ENCODE assay signal across 16 cellular contexts in genomic region chr9:136112541-136112940, GRCh38. TPM values are rescaled to one million over a fixed set of nuclear protein-coding genes. Genes with fewer than 3 reads are reported as not detected.
DNase-seq lines count a peak whose midpoint lies in the region; ATAC-seq, FAIRE-seq and TF ChIP-seq lines count a peak whose summit lies in the region.
"Had no signal": no experiment of that assay in that cellular context is flagged by ENCODE, and none has a peak within 500 bp of the region (broad histone marks: within the 10 kb centered on the region; RNA-seq: fewer than 3 reads in every experiment).

No MANE protein-coding gene starts in this region.

- H3K4me1 Mint-ChIP-seq in activated CD8-positive, alpha-beta memory T cell treated with anti-CD3 and anti-CD28 coated beads, Interleukin-2, amount 10 ng/mL, durations not matched to agents 7 days and 5 days: peaks cover 67% of the 10 kb centered on the region
- peaks cover 36% of the 10 kb centered on the region for H3K4me1 Mint-ChIP-seq in activated T-helper 2 cell treated with anti-CD3 and anti-CD28 coated beads, Interferon-gamma antibody, Interleukin-2, Interleukin-4, amounts not matched to agents 10 μg/mL and 5 μg/mL and 100 μg/mL, durations not matched to agents 14 hours and 24 hours and 36 hours (ENCODE audit: low read depth)
- peaks cover 19 to 75% (median 61%) of the 10 kb centered on the region in 4 donors for H3K4me1 Mint-ChIP-seq in naive thymus-derived CD8-positive, alpha-beta T cell

- FAIRE-seq in GM12891 (lab: Jason Lieb, UNC) (no peak), H54 (lab: Jason Lieb, UNC) (no peak)

- CTCF ChIA-PET in activated CD8-positive, alpha-beta memory T cell treated with anti-CD3 and anti-CD28 coated beads, Interleukin-2, amount 10 ng/mL, durations not matched to agents 7 days and 5 days (lab: Charles Lee): interaction anchor here (2.1 to 4.8 kb wide), 2 partner anchors 17 to 23 kb away, joined by 8 to 27 read pairs; partner anchors contain the start of gene NACC2

- H3K4me3 Mint-ChIP-seq in activated CD8-positive, alpha-beta memory T cell treated with anti-CD3 and anti-CD28 coated beads, Interleukin-2, amount 10 ng/mL, durations not matched to agents 7 days and 5 days: no peak overlapping the region
- H3K4me3 Mint-ChIP-seq in activated T-helper 2 cell treated with anti-CD3 and anti-CD28 coated beads, Interferon-gamma antibody, Interleukin-2, Interleukin-4, amounts not matched to agents 10 μg/mL and 5 μg/mL and 100 μg/mL, durations not matched to agents 14 hours and 24 hours and 36 hours (ENCODE audit: low read depth): no peak overlapping the region
- H3K4me3 Mint-ChIP-seq in naive thymus-derived CD8-positive, alpha-beta T cell: peak overlapping the region in 6 of 10 donors; percentile 15 to 87 (median 61)
- H3K4me3 Mint-ChIP-seq: endodermal cell had no signal

- no peaks in the 10 kb centered on the region for H3K27me3 Mint-ChIP-seq in activated CD8-positive, alpha-beta memory T cell treated with anti-CD3 and anti-CD28 coated beads, Interleukin-2, amount 10 ng/mL, durations not matched to agents 7 days and 5 days
- no peaks in the 10 kb centered on the region for H3K27me3 Mint-ChIP-seq in activated T-helper 2 cell treated with anti-CD3 and anti-CD28 coated beads, Interferon-gamma antibody, Interleukin-2, Interleukin-4, amounts not matched to agents 10 μg/mL and 5 μg/mL and 100 μg/mL, durations not matched to agents 14 hours and 24 hours and 36 hours (ENCODE audit: low read depth)
- H3K27me3 Mint-ChIP-seq in naive thymus-derived CD8-positive, alpha-beta T cell: no peaks in the 10 kb centered on the region

- TF ChIP-seq POLR2A in GM12891 (IDR thresholded peaks at IDR 0.05; ENCODE audit: low read depth, low read length) (peak; percentile 39; the same call in 1 of the 2 replicates), H54 (IDR thresholded peaks at IDR 0.05; ENCODE audit: low read depth, low read length) (no peak)

- ATAC-seq in activated CD8-positive, alpha-beta memory T cell treated with anti-CD3 and anti-CD28 coated beads, Interleukin-2, amount 10 ng/mL, durations not matched to agents 7 days and 5 days: no peak
- no peak for ATAC-seq in naive thymus-derived CD8-positive, alpha-beta T cell
- no peak for ATAC-seq in GM21381 (IDR thresholded peaks at IDR 0.05; ENCODE audit: unreplicated experiment)
- ATAC-seq: heart left ventricle, left ventricle myocardium superior had no signal

- DNase-seq in activated CD8-positive, alpha-beta memory T cell treated with anti-CD3 and anti-CD28 coated beads, Interleukin-2, amount 10 ng/mL, durations not matched to agents 7 days and 5 days: no peak
- DNase-seq in activated CD8-positive, alpha-beta memory T cell treated with anti-CD3 and anti-CD28 coated beads, Interleukin-2, amount 50 U/mL, for 48 hours: no peak
- DNase-seq in GM12891 (ENCODE audit: insufficient read length, low spot score) (no peak), H54 (ENCODE audit: insufficient read length, low spot score) (no peak)
- no peak for DNase-seq in activated T-helper 2 cell treated with anti-CD3 and anti-CD28 coated beads, Interferon-gamma antibody, Interleukin-2, Interleukin-4, amounts not matched to agents 10 μg/mL and 5 μg/mL and 100 μg/mL, durations not matched to agents 14 hours and 24 hours and 36 hours (ENCODE audit: low spot score)
- no peak for DNase-seq in naive thymus-derived CD8-positive, alpha-beta T cell
- no peak for DNase-seq in stimulated activated CD4-positive, alpha-beta T cell treated with anti-CD3 and anti-CD28 coated beads, Interleukin-4, amount 100 ng/mL, for 4 hours
- DNase-seq: ACHN, amniotic stem cell, endodermal cell, heart left ventricle, left ventricle myocardium superior, NCI-H187 treated with DMSO at 0.1 percent for 48 hours, NCI-H510A, sigmoid colon had no signal

- H3K36me3 Mint-ChIP-seq in activated CD8-positive, alpha-beta memory T cell treated with anti-CD3 and anti-CD28 coated beads, Interleukin-2, amount 10 ng/mL, durations not matched to agents 7 days and 5 days: peaks cover 1% of the 10 kb centered on the region
- peaks cover 27% of the 10 kb centered on the region for H3K36me3 Mint-ChIP-seq in activated T-helper 2 cell treated with anti-CD3 and anti-CD28 coated beads, Interferon-gamma antibody, Interleukin-2, Interleukin-4, amounts not matched to agents 10 μg/mL and 5 μg/mL and 100 μg/mL, durations not matched to agents 14 hours and 24 hours and 36 hours (ENCODE audit: low read depth)
- H3K36me3 Mint-ChIP-seq in naive thymus-derived CD8-positive, alpha-beta T cell: no peaks in the 10 kb centered on the region

- POLR2A ChIA-PET in naive thymus-derived CD8-positive, alpha-beta T cell (lab: Charles Lee): interaction anchor here (0.9 to 2.8 kb wide), 4 partner anchors 18 to 123 kb away, joined by 3 to 25 read pairs (median 4); partner anchors contain the start of gene NACC2

- peak overlapping the region; percentile 92 for H3K27ac Mint-ChIP-seq in activated CD8-positive, alpha-beta memory T cell treated with anti-CD3 and anti-CD28 coated beads, Interleukin-2, amount 10 ng/mL, durations not matched to agents 7 days and 5 days
- H3K27ac Mint-ChIP-seq in activated T-helper 2 cell treated with anti-CD3 and anti-CD28 coated beads, Interferon-gamma antibody, Interleukin-2, Interleukin-4, amounts not matched to agents 10 μg/mL and 5 μg/mL and 100 μg/mL, durations not matched to agents 14 hours and 24 hours and 36 hours: peak overlapping the region; percentile 93
- peak overlapping the region; percentile 48 to 97 (median 93) for H3K27ac Mint-ChIP-seq in naive thymus-derived CD8-positive, alpha-beta T cell
- H3K27ac Mint-ChIP-seq: endodermal cell had no signal

- intact Hi-C loops in activated T-helper 2 cell treated with anti-CD3 and anti-CD28 coated beads, Interferon-gamma antibody, Interleukin-2, Interleukin-4, amounts not matched to agents 10 μg/mL and 5 μg/mL and 100 μg/mL, durations not matched to agents 14 hours and 24 hours and 36 hours (cut with micrococcal nuclease): loop anchor here (10.0 kb wide), 2 partner anchors 132 to 292 kb away; partner anchors contain the start of genes QSOX2 and SNAPC4

- H3K9me3 Mint-ChIP-seq in activated CD8-positive, alpha-beta memory T cell treated with anti-CD3 and anti-CD28 coated beads, Interleukin-2, amount 10 ng/mL, durations not matched to agents 7 days and 5 days (ENCODE audit: low read depth): no peaks in the 10 kb centered on the region
- no peaks in the 10 kb centered on the region for H3K9me3 Mint-ChIP-seq in activated T-helper 2 cell treated with anti-CD3 and anti-CD28 coated beads, Interferon-gamma antibody, Interleukin-2, Interleukin-4, amounts not matched to agents 10 μg/mL and 5 μg/mL and 100 μg/mL, durations not matched to agents 14 hours and 24 hours and 36 hours
- H3K9me3 Mint-ChIP-seq in naive thymus-derived CD8-positive, alpha-beta T cell: no peaks in the 10 kb centered on the region
- H3K9me3 Mint-ChIP-seq: endodermal cell had no signal

TF ChIP-seq in GM12891, 5 proteins besides CTCF, POLR2A, EP300 and RAD21:
- TF ChIP-seq SPI1 (IDR thresholded peaks at IDR 0.05; ENCODE audit: low read depth, low read length) (no peak), POLR2AphosphoS5 (IDR thresholded peaks at IDR 0.05; ENCODE audit: low read depth, low read length) (no peak), PAX5 (IDR thresholded peaks at IDR 0.05; ENCODE audit: insufficient read depth, low read length, severe bottlenecking) (no peak), POU2F2 (IDR thresholded peaks at IDR 0.05; ENCODE audit: low read depth, low read length) (no peak), TAF1 (IDR thresholded peaks at IDR 0.05; ENCODE audit: low read depth, low read length) (no peak)

RNA-seq across cellular contexts. Expression of gene TMEM250, which starts 6.1 kb away (rescaled TPM):
- 10 to 100 TPM; 42.5 to 44.5 TPM for total RNA-seq in activated CD8-positive, alpha-beta memory T cell treated with anti-CD3 and anti-CD28 coated beads, Interleukin-2, amount 10 ng/mL, durations not matched to agents 7 days and 5 days
- polyA plus RNA-seq in GM12891 (2012; ENCODE audit: low read depth, missing spikeins): 7.7 TPM
- total RNA-seq in activated T-helper 2 cell treated with anti-CD3 and anti-CD28 coated beads, Interferon-gamma antibody, Interleukin-2, Interleukin-4, amounts not matched to agents 10 μg/mL and 5 μg/mL and 100 μg/mL, durations not matched to agents 14 hours and 24 hours and 36 hours: 43.1 and 43.5 TPM in 2 replicates
- 10 to 100 TPM; 38.1 to 38.2 TPM for total RNA-seq in naive thymus-derived CD8-positive, alpha-beta T cell
- polyA plus RNA-seq in naive thymus-derived CD8-positive, alpha-beta T cell: 10 to 100 TPM; 39.1 to 51.7 (median 40.3) TPM

RNA-seq across cellular contexts. Expression of gene NACC2, which starts 17.5 kb away (rescaled TPM):
- total RNA-seq in activated CD8-positive, alpha-beta memory T cell treated with anti-CD3 and anti-CD28 coated beads, Interleukin-2, amount 10 ng/mL, durations not matched to agents 7 days and 5 days: 1 to 10 TPM; 6.3 to 9.7 TPM
- polyA plus RNA-seq in GM12891 (2012; ENCODE audit: low read depth, missing spikeins): 0.39 TPM
- total RNA-seq in activated T-helper 2 cell treated with anti-CD3 and anti-CD28 coated beads, Interferon-gamma antibody, Interleukin-2, Interleukin-4, amounts not matched to agents 10 μg/mL and 5 μg/mL and 100 μg/mL, durations not matched to agents 14 hours and 24 hours and 36 hours: 5.4 and 5.5 TPM in 2 replicates
- 10 to 100 TPM in 1 of 2 experiments, 1 to 10 TPM in 1; 9.5 to 10.4 TPM for total RNA-seq in naive thymus-derived CD8-positive, alpha-beta T cell
- polyA plus RNA-seq in naive thymus-derived CD8-positive, alpha-beta T cell: 1 to 10 TPM; 1.0 to 1.3 (median 1.3) TPM

Comparison
In these comparisons a context has a peak if more than half of its experiments do, and no peak if none do; other contexts are left out.
1. H3K4me3 Mint-ChIP-seq: peak in naive thymus-derived CD8-positive, alpha-beta T cell (6 of 10); none in activated CD8-positive, alpha-beta memory T cell treated with anti-CD3 and anti-CD28 coated beads, Interleukin-2, amount 10 ng/mL, durations not matched to agents 7 days and 5 days (single experiment) and activated T-helper 2 cell treated with anti-CD3 and anti-CD28 coated beads, Interferon-gamma antibody, Interleukin-2, Interleukin-4, amounts not matched to agents 10 μg/mL and 5 μg/mL and 100 μg/mL, durations not matched to agents 14 hours and 24 hours and 36 hours (single experiment).
2. Peak in every context shown above with its lines, with median percentiles within 50 percentile points of each other: H3K27ac Mint-ChIP-seq.